ENCODE assay signal across 18 cellular contexts in genomic region chr6:12923644-12924235, GRCh38.
A peak's percentile ranks its signal among the peaks of the same experiment; 100 is the strongest.
DNase-seq lines count a peak whose midpoint lies in the region; ATAC-seq and TF ChIP-seq lines count a peak whose summit lies in the region.
"Had no signal": no experiment of that assay in that cellular context is flagged by ENCODE, and none has a peak within 500 bp of the region (broad histone marks: within the 10 kb centered on the region; RNA-seq: fewer than 3 reads in every experiment).

No MANE protein-coding gene starts in this region.

- TF ChIP-seq CTCF in MCF 10A (IDR thresholded peaks at IDR 0.05; ENCODE audit: unreplicated experiment) (no peak), mammary epithelial cell (conservative IDR thresholded peaks at IDR 0.05 in 1 of 2, IDR thresholded peaks at IDR 0.05 in 1 of 2; ENCODE audit: extremely low read depth in 1 of 2, insufficient read depth in 1 of 2, low read depth in 1 of 2, low read length in 2 of 2) (no peak)

- H3K79me2 ChIP-seq in mammary epithelial cell (ENCODE audit: insufficient read depth, low read length): no peaks in the 10 kb centered on the region

- H3K27me3 Mint-ChIP-seq in MCF 10A (ENCODE audit: insufficient read depth, unreplicated experiment): peaks cover 46% of the 10 kb centered on the region
- peaks cover 12 to 23% of the 10 kb centered on the region in 2 donors for H3K27me3 Mint-ChIP-seq in CD8-positive, alpha-beta memory T cell

- ATAC-seq in HG02884 (IDR thresholded peaks at IDR 0.05; ENCODE audit: unreplicated experiment) (peak; percentile 80), sciatic nerve (no peak)
- ATAC-seq: activated naive CD8-positive, alpha-beta T cell treated with anti-CD3 and anti-CD28 coated beads, Interleukin-2, amount 50 U/mL, for 24 hours; stimulated activated naive CD8-positive, alpha-beta T cell treated with anti-CD3 and anti-CD28 coated beads, Interleukin-15, Interleukin-2, amounts not matched to agents 100 U/mL and 50 U/mL, for 24 hours had no signal

- POLR2A ChIA-PET in MCF 10A (lab: Yijun Ruan, JAX): interaction anchor here (0.7 kb wide), 1 partner anchor 266 kb away, joined by 3 read pairs; no protein-coding TSS in a partner anchor
- POLR2A ChIA-PET in HEK293T (lab: Yijun Ruan, JAX): no interaction called here
- POLR2A ChIA-PET in CD8-positive, alpha-beta memory T cell (lab: Charles Lee): no interaction called here

- H3K27ac ChIP-seq in mammary epithelial cell (ENCODE audit: insufficient read depth, low read depth, low read length): no peak overlapping the region
- no peak overlapping the region for H3K27ac ChIP-seq in CD8-positive, alpha-beta memory T cell (ENCODE audit: low read depth, low read length)
- H3K27ac ChIP-seq: left ventricle myocardium inferior, neutrophil had no signal

- no peaks in the 10 kb centered on the region for H3K9me3 ChIP-seq in mammary epithelial cell (replicated peaks; ENCODE audit: insufficient read depth, low read length)
- no peaks in the 10 kb centered on the region for H3K9me3 ChIP-seq in CD8-positive, alpha-beta memory T cell (ENCODE audit: low read length)
- H3K9me3 ChIP-seq: left ventricle myocardium inferior, neutrophil had no signal

- H3K9ac ChIP-seq in mammary epithelial cell (ENCODE audit: insufficient read depth, low read length): no peak overlapping the region

- H3K27me3 ChIP-seq in mammary epithelial cell (ENCODE audit: insufficient read depth, low read length): no peaks in the 10 kb centered on the region
- no peaks in the 10 kb centered on the region for H3K27me3 ChIP-seq in CD8-positive, alpha-beta memory T cell (ENCODE audit: insufficient read depth, low read length, poor library complexity, severe bottlenecking)
- H3K27me3 ChIP-seq: neutrophil had no signal

- 43% methylated on average over 3 of the region's 3 CpGs for WGBS in mammary epithelial cell (ENCODE audit: low coverage, missing lambda C conversion rate)

- intact Hi-C loops in MCF 10A (cut with micrococcal nuclease): no loop called here
- intact Hi-C loops in mammary epithelial cell (cut with micrococcal nuclease): no loop called here
- intact Hi-C loops in sciatic nerve (cut with DNase I): no loop called here

- no peak overlapping the region for H3K27ac Mint-ChIP-seq in MCF 10A (ENCODE audit: low read depth, unreplicated experiment)
- no peak overlapping the region for H3K27ac Mint-ChIP-seq in CD8-positive, alpha-beta memory T cell
- H3K27ac Mint-ChIP-seq: activated naive CD8-positive, alpha-beta T cell treated with anti-CD3 and anti-CD28 coated beads, Interleukin-2, amount 50 U/mL, for 24 hours; CD4-positive, alpha-beta memory T cell; type B pancreatic cell had no signal

- H3K4me3 Mint-ChIP-seq in MCF 10A (ENCODE audit: unreplicated experiment): no peak overlapping the region
- H3K4me3 Mint-ChIP-seq in CD8-positive, alpha-beta memory T cell: no peak overlapping the region
- H3K4me3 Mint-ChIP-seq: activated naive CD8-positive, alpha-beta T cell treated with anti-CD3 and anti-CD28 coated beads, Interleukin-2, amount 50 U/mL, for 24 hours; CD4-positive, alpha-beta memory T cell; type B pancreatic cell had no signal

- in situ Hi-C loops in mammary epithelial cell (cut with MboI; ENCODE audit: low sequenced_read_pairs in 2 of 2): loop anchor here (25.0 kb wide), 2 partner anchors 389 to 614 kb away; no protein-coding TSS in a partner anchor

- H2AFZ ChIP-seq in mammary epithelial cell (ENCODE audit: low read depth, low read length): no peak overlapping the region

- no peak overlapping the region for H3K4me2 ChIP-seq in mammary epithelial cell (ENCODE audit: insufficient read depth, low read depth, low read length)

- no peaks in the 10 kb centered on the region for H4K20me1 ChIP-seq in mammary epithelial cell (ENCODE audit: insufficient read depth, low read length)

- H3K9me3 Mint-ChIP-seq in MCF 10A (ENCODE audit: unreplicated experiment): no peaks in the 10 kb centered on the region
- H3K9me3 Mint-ChIP-seq in CD8-positive, alpha-beta memory T cell: no peaks in the 10 kb centered on the region
- H3K9me3 Mint-ChIP-seq: activated naive CD8-positive, alpha-beta T cell treated with anti-CD3 and anti-CD28 coated beads, Interleukin-2, amount 50 U/mL, for 24 hours; CD4-positive, alpha-beta memory T cell; type B pancreatic cell had no signal

- dilution Hi-C loops in mammary epithelial cell (cut with HindIII; ENCODE audit: low sequenced_read_pairs): no loop called here

- CTCF ChIA-PET in MCF 10A (lab: Yijun Ruan, JAX): interaction anchor here (0.6 to 1.7 kb wide), 3 partner anchors 12 to 909 kb away, joined by 3 to 4 read pairs (median 3); no protein-coding TSS in a partner anchor
- CTCF ChIA-PET in mammary epithelial cell (lab: Charles Lee; ENCODE audit: low non-redundant PET): no interaction called here
- CTCF ChIA-PET in HEK293T (lab: Yijun Ruan, JAX): no interaction called here
- CTCF ChIA-PET in CD8-positive, alpha-beta memory T cell (lab: Charles Lee): no interaction called here

- BruUV-seq in MCF 10A (replicated peaks; lab: Mats Ljungman, UMichigan): no TSS peak
- BruUV-seq in mammary epithelial cell (replicated peaks; lab: Mats Ljungman, UMichigan): no TSS peak

- DNase-seq in MCF 10A (ENCODE audit: unreplicated experiment): peak; percentile 11
- no peak for DNase-seq in mammary epithelial cell
- DNase-seq in SW480 (ENCODE audit: low spot score): peak; percentile 1
- no peak for DNase-seq in stimulated activated CD4-positive, alpha-beta T cell treated with anti-CD3 and anti-CD28 coated beads, Interleukin-4, amount 100 ng/mL, for 24 hours
- no peak for DNase-seq in HEK293T (ENCODE audit: extremely low spot score)
- no peak for DNase-seq in CD8-positive, alpha-beta memory T cell
- no peak for DNase-seq in sciatic nerve (ENCODE audit: low spot score)
- DNase-seq: activated naive CD8-positive, alpha-beta T cell treated with anti-CD3 and anti-CD28 coated beads, Interleukin-2, amount 50 U/mL, for 24 hours; CD4-positive, alpha-beta memory T cell; IMR-90; left ventricle myocardium inferior; NCI-H2081; NCI-H510A treated with DMSO at 0.1 percent for 48 hours; Right ventricle myocardium superior; stimulated activated naive CD8-positive, alpha-beta T cell treated with anti-CD3 and anti-CD28 coated beads, Interleukin-15, Interleukin-2, amounts not matched to agents 100 U/mL and 50 U/mL, for 24 hours had no signal

- no peaks in the 10 kb centered on the region for H3K4me1 Mint-ChIP-seq in MCF 10A (ENCODE audit: insufficient read depth, unreplicated experiment)
- no peaks in the 10 kb centered on the region for H3K4me1 Mint-ChIP-seq in CD8-positive, alpha-beta memory T cell
- H3K4me1 Mint-ChIP-seq: activated naive CD8-positive, alpha-beta T cell treated with anti-CD3 and anti-CD28 coated beads, Interleukin-2, amount 50 U/mL, for 24 hours; CD4-positive, alpha-beta memory T cell had no signal

- H3K36me3 Mint-ChIP-seq in MCF 10A (ENCODE audit: insufficient read depth, unreplicated experiment): no peaks in the 10 kb centered on the region
- no peaks in the 10 kb centered on the region for H3K36me3 Mint-ChIP-seq in CD8-positive, alpha-beta memory T cell
- H3K36me3 Mint-ChIP-seq: CD4-positive, alpha-beta memory T cell; type B pancreatic cell had no signal

- no peaks in the 10 kb centered on the region for H3K4me1 ChIP-seq in mammary epithelial cell (ENCODE audit: insufficient read depth, low read length)
- H3K4me1 ChIP-seq in CD8-positive, alpha-beta memory T cell (ENCODE audit: insufficient read depth, low read length): no peaks in the 10 kb centered on the region
- H3K4me1 ChIP-seq: left ventricle myocardium inferior had no signal

- H3K4me3 ChIP-seq in mammary epithelial cell (replicated peaks in 1 of 3; ENCODE audit: insufficient read depth in 1 of 3, low read depth in 2 of 3, low read length in 3 of 3): no peak overlapping the region
- no peak overlapping the region for H3K4me3 ChIP-seq in CD8-positive, alpha-beta memory T cell (ENCODE audit: low read length)
- H3K4me3 ChIP-seq: left ventricle myocardium inferior had no signal

- H3K36me3 ChIP-seq in mammary epithelial cell (ENCODE audit: insufficient read depth, low read length): no peaks in the 10 kb centered on the region
- no peaks in the 10 kb centered on the region for H3K36me3 ChIP-seq in CD8-positive, alpha-beta memory T cell (ENCODE audit: insufficient read depth, low read length)
- H3K36me3 ChIP-seq: left ventricle myocardium inferior, neutrophil had no signal

TF ChIP-seq in HEK293T, 16 proteins besides CTCF, POLR2A, EP300 and RAD21:
- no peak for TF ChIP-seq LEF1 (IDR thresholded peaks at IDR 0.05; ENCODE audit: borderline replicate concordance)
- TF ChIP-seq TARDBP (IDR thresholded peaks at IDR 0.05): no peak

Comparison
In these comparisons a context has a peak if more than half of its experiments do, and no peak if none do; other contexts are left out.
1. DNase-seq: peak in MCF 10A (single experiment) and SW480 (single experiment); none in mammary epithelial cell (single experiment), stimulated activated CD4-positive, alpha-beta T cell treated with anti-CD3 and anti-CD28 coated beads, Interleukin-4, amount 100 ng/mL, for 24 hours (single experiment), HEK293T (single experiment), CD8-positive, alpha-beta memory T cell (0 of 5) and sciatic nerve (single experiment).